Comparison of ENCODE assay signal across 11 cellular contexts in genomic region chr2:149768320-149768799, GRCh38.
DNase-seq lines count a peak whose midpoint lies in the region; ATAC-seq and TF ChIP-seq lines count a peak whose summit lies in the region.
"Had no signal": no experiment of that assay in that cellular context is flagged by ENCODE, and none has a peak within 500 bp of the region (broad histone marks: within the 10 kb centered on the region; RNA-seq: fewer than 3 reads in every experiment).

No MANE protein-coding gene starts in this region.

- H3K4me3 Mint-ChIP-seq in activated naive CD8-positive, alpha-beta T cell treated with anti-CD3 and anti-CD28 coated beads for 36 hours, result no peak overlapping the region

- BruUV-seq in PC-9 (replicated peaks; lab: Mats Ljungman, UMichigan), result no TSS peak

- 18 to 19% methylated on average over 1 of the region's 1 CpG for WGBS in thyroid gland, 2 donors

- H3K27ac Mint-ChIP-seq in activated naive CD8-positive, alpha-beta T cell treated with anti-CD3 and anti-CD28 coated beads for 36 hours, result no peak overlapping the region

- CTCF ChIA-PET in PC-9 (lab: Charles Lee), result no interaction called here

- TF ChIP-seq POLR2A in thyroid gland (IDR thresholded peaks at IDR 0.05), result no peak

- ATAC-seq in HG03025 (IDR thresholded peaks at IDR 0.05; ENCODE audit: low FRiP score, unreplicated experiment) (no peak), GM18858 (IDR thresholded peaks at IDR 0.05; ENCODE audit: unreplicated experiment) (no peak)
- ATAC-seq: gastroesophageal sphincter, HepG2 had no signal

- TF ChIP-seq CTCF in PC-9 (conservative IDR thresholded peaks at IDR 0.05), result no peak
- no peak for TF ChIP-seq CTCF in foreskin fibroblast (IDR thresholded peaks at IDR 0.05; ENCODE audit: low read depth, low read length)
- no peak for TF ChIP-seq CTCF in thyroid gland (IDR thresholded peaks at IDR 0.05)

- no peaks in the 10 kb centered on the region for H3F3A ChIP-seq in PC-9 (ENCODE audit: insufficient read depth, low read depth)

- H3K36me3 ChIP-seq in PC-9 (ENCODE audit: low read depth) (no peaks in the 10 kb centered on the region), thyroid gland (no peaks in the 10 kb centered on the region)
- H3K36me3 ChIP-seq: gastroesophageal sphincter had no signal

- intact Hi-C loops in PC-9 (cut with micrococcal nuclease; ENCODE audit: unreplicated experiment) (no loop called here), thyroid gland (cut with DNase I) (no loop called here)

- H3K9me2 ChIP-seq in PC-9 (ENCODE audit: insufficient read depth), result no peaks in the 10 kb centered on the region

- H4K20me1 ChIP-seq in PC-9 (ENCODE audit: insufficient read depth), result no peaks in the 10 kb centered on the region

- H3K4me2 ChIP-seq in PC-9, result peak overlapping the region; percentile 2; the same call in 1 of the 2 replicates

- H3K79me2 ChIP-seq in PC-9 (ENCODE audit: low read depth), result no peaks in the 10 kb centered on the region

- no peaks in the 10 kb centered on the region for H3K9me3 Mint-ChIP-seq in activated naive CD8-positive, alpha-beta T cell treated with anti-CD3 and anti-CD28 coated beads for 36 hours

- peaks cover 15% of the 10 kb centered on the region; the same call in 1 of the 2 replicates for H3K4me1 ChIP-seq in PC-9 (replicated peaks; ENCODE audit: insufficient read depth)
- peaks cover 14 to 18% of the 10 kb centered on the region in 2 donors for H3K4me1 ChIP-seq in thyroid gland

- POLR2A ChIA-PET in PC-9 (lab: Charles Lee; ENCODE audit: unreplicated experiment), result interaction anchor here (0.7 kb wide), 1 partner anchor 478 kb away, joined by 7 read pairs; no protein-coding TSS in a partner anchor

- H3K9me3 ChIP-seq in PC-9 (ENCODE audit: insufficient read depth, low read depth) (no peaks in the 10 kb centered on the region), thyroid gland (no peaks in the 10 kb centered on the region)
- H3K9me3 ChIP-seq: gastroesophageal sphincter had no signal

- no peaks in the 10 kb centered on the region for H3K27me3 ChIP-seq in PC-9 (ENCODE audit: insufficient read depth, low read depth)
- H3K27me3 ChIP-seq in thyroid gland, result no peaks in the 10 kb centered on the region
- H3K27me3 ChIP-seq: gastroesophageal sphincter had no signal

- H3K4me3 ChIP-seq in PC-9, result no peak overlapping the region
- H3K4me3 ChIP-seq in foreskin fibroblast (ENCODE audit: low read depth in 1 of 2, low read length in 2 of 2), result no peak overlapping the region
- H3K4me3 ChIP-seq in thyroid gland (replicated peaks in 1 of 3), result no peak overlapping the region
- H3K4me3 ChIP-seq: gastroesophageal sphincter had no signal

- no peak overlapping the region for H2AFZ ChIP-seq in PC-9

- peak; percentile 27 for DNase-seq in NCI-H146 (lab: John Stamatoyannopoulos, UW)
- no peak for DNase-seq in NCI-H146 treated with DMSO at 0.1 percent for 48 hours (lab: John Stamatoyannopoulos, UW; ENCODE audit: unreplicated experiment)
- peak in 1 of 2 experiments; percentile 49 for DNase-seq in PC-9
- peak; percentile 5 to 25 for DNase-seq in foreskin fibroblast
- DNase-seq in thyroid gland, result no peak
- no peak for DNase-seq in activated naive CD8-positive, alpha-beta T cell treated with anti-CD3 and anti-CD28 coated beads for 36 hours
- DNase-seq: NK-92 treated with Interleukin-12 subunit alpha and Interleukin-12 subunit beta, amount 100 ng/mL, for 24 hours had no signal

- H3K36me3 Mint-ChIP-seq in activated naive CD8-positive, alpha-beta T cell treated with anti-CD3 and anti-CD28 coated beads for 36 hours, result no peaks in the 10 kb centered on the region

- no peaks in the 10 kb centered on the region for H3K4me1 Mint-ChIP-seq in activated naive CD8-positive, alpha-beta T cell treated with anti-CD3 and anti-CD28 coated beads for 36 hours

- no peaks in the 10 kb centered on the region for H3K27me3 Mint-ChIP-seq in activated naive CD8-positive, alpha-beta T cell treated with anti-CD3 and anti-CD28 coated beads for 36 hours

- no peak overlapping the region for H3K27ac ChIP-seq in PC-9
- peak overlapping the region; percentile 7 to 52 (median 20) for H3K27ac ChIP-seq in thyroid gland

Comparison
In these comparisons a context has a peak if more than half of its experiments do, and no peak if none do; other contexts are left out.
1. DNase-seq: peak in NCI-H146 (single experiment) and foreskin fibroblast (2 of 2); none in NCI-H146 treated with DMSO at 0.1 percent for 48 hours (single experiment), thyroid gland (0 of 2) and activated naive CD8-positive, alpha-beta T cell treated with anti-CD3 and anti-CD28 coated beads for 36 hours (single experiment).